ENCODE assay signal across 8 cellular contexts in the genomic region with DNA sequence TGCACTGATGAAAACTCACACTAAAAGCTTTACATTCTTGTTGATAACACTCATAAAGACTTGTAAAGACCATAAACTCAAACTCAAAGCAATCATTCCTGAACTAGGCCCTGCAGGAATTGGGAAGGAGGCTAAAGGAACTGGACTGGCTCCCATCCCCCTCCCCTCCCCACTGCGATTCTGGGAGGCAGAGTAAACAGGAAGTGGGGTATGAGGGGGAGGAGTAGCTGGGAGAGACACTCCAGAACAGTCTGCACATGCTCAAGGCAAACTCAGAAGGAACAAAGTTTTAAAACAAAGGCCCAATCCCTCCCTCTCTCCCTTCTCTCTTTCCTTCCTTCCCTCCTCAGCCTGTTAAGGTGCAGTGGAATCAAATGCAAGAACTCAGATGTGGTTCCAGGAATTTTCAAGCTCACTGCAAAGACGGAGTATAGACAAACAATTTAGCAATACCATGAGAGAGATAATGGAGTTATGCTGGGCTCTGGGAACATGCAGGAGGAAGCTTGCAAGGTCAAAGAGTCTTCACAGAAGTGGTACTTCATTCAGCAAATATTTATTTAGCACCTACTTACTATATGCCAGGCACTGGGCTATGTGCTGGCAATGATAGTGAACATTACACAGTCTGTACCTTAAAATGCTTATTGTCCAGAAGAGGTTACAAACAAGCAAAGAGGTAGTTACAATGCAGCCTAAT. TPM values are rescaled to one million over a fixed set of nuclear protein-coding genes. Genes with fewer than 3 reads are reported as not detected.
A peak's percentile ranks its signal among the peaks of the same experiment; 100 is the strongest.
DNase-seq lines count a peak whose midpoint lies in the region; ATAC-seq, FAIRE-seq and TF ChIP-seq lines count a peak whose summit lies in the region.

No MANE protein-coding gene starts in this region.

- H3K23me2 ChIP-seq in H1 (ENCODE audit: low read depth, low read length) = no peaks in the 10 kb centered on the region

- no peak overlapping the region for H4K91ac ChIP-seq in H1 (replicated peaks; ENCODE audit: insufficient read length, low read length)

- no peaks in the 10 kb centered on the region for H3K36me3 ChIP-seq in CD8-positive, alpha-beta T cell (ENCODE audit: insufficient read depth, low read length)
- no peaks in the 10 kb centered on the region for H3K36me3 ChIP-seq in Loucy (ENCODE audit: insufficient read depth, low read length)
- no peaks in the 10 kb centered on the region for H3K36me3 ChIP-seq in H1 (ENCODE audit: control insufficient read depth in 2 of 4, insufficient read depth in 4 of 4, low read length in 3 of 4)

- no peaks in the 10 kb centered on the region for H3K9me2 ChIP-seq in Loucy (replicated peaks; ENCODE audit: low read depth, low read length)

- no peak overlapping the region for H4K5ac ChIP-seq in H1 (ENCODE audit: insufficient read length, low read depth, low read length)

- H3K36me3 Mint-ChIP-seq in CD8-positive, alpha-beta T cell = no peaks in the 10 kb centered on the region
- H3K36me3 Mint-ChIP-seq in naive thymus-derived CD8-positive, alpha-beta T cell = no peaks in the 10 kb centered on the region

- peak overlapping the region; percentile 42 for H3K9ac ChIP-seq in Loucy (ENCODE audit: low read depth, low read length, poor library complexity, severe bottlenecking)
- H3K9ac ChIP-seq in H1 (replicated peaks in 1 of 4; ENCODE audit: extremely low read depth in 1 of 4, low read depth in 3 of 4, low read length in 3 of 4) = no peak overlapping the region

- peak in 1 of 7 experiments; percentile 26 for DNase-seq in CD8-positive, alpha-beta T cell
- DNase-seq in H1 (ENCODE audit: low read depth in 1 of 2, low spot score in 2 of 2) = no peak
- peak in 2 of 10 donors; percentile 17 to 62 for DNase-seq in naive thymus-derived CD8-positive, alpha-beta T cell
- DNase-seq in activated CD4-positive, CD25-positive, alpha-beta regulatory T cell (lab: John Stamatoyannopoulos, UW) = no peak
- no peak for DNase-seq in NCI-H2107 treated with DMSO at 0.1 percent for 48 hours (lab: John Stamatoyannopoulos, UW; ENCODE audit: unreplicated experiment)

- no peak overlapping the region for H3K14ac ChIP-seq in H1 (ENCODE audit: insufficient read length)

- intact Hi-C loops in CD8-positive, alpha-beta T cell (cut with DNase I, micrococcal nuclease) = loop anchor here in 1 of 2 experiments (10.0 kb wide), 1 partner anchor 958 kb away; no protein-coding TSS in a partner anchor

- H4K8ac ChIP-seq in H1 (ENCODE audit: extremely low read depth, insufficient read depth, low read length) = no peak overlapping the region

- POLR2A ChIA-PET in CD8-positive, alpha-beta T cell (lab: Charles Lee) = interaction anchor here (0.7 to 2.4 kb wide), 3 partner anchors 12 to 32 kb away, joined by 3 to 10 read pairs (median 4); a partner anchor contains a TSS
- POLR2A ChIA-PET in H1 (lab: Charles Lee; ENCODE audit: partially characterized antibody) = interaction anchor here (1.0 to 4.2 kb wide), 2 partner anchors 11 to 15 kb away, joined by 3 to 31 read pairs; no protein-coding TSS in a partner anchor
- POLR2A ChIA-PET in naive thymus-derived CD8-positive, alpha-beta T cell (lab: Charles Lee) = interaction anchor here (0.9 to 3.9 kb wide), 4 partner anchors 13 to 1359 kb away, joined by 3 to 104 read pairs (median 4); a partner anchor contains a TSS

- peak overlapping the region; percentile 65; the same call in 1 of the 2 replicates for H2BK12ac ChIP-seq in H1 (ENCODE audit: low read depth, low read length)

- no peak overlapping the region for H2BK120ac ChIP-seq in H1 (replicated peaks; ENCODE audit: low read depth, low read length)

- H2AK5ac ChIP-seq in H1 (ENCODE audit: low read depth, low read length) = peak overlapping the region; percentile 41; the same call in 1 of the 2 replicates

- no peaks in the 10 kb centered on the region for H3K79me1 ChIP-seq in H1 (ENCODE audit: low read depth, low read length)

- H3F3A ChIP-seq in Loucy (ENCODE audit: low read depth) = no peaks in the 10 kb centered on the region

- no peaks in the 10 kb centered on the region for H4K20me1 ChIP-seq in Loucy (ENCODE audit: insufficient read depth, low read length, poor library complexity, severe bottlenecking)
- H4K20me1 ChIP-seq in H1 (replicated peaks in 1 of 2; ENCODE audit: control insufficient read depth in 1 of 2, insufficient read depth in 2 of 2, low read length in 2 of 2) = no peaks in the 10 kb centered on the region

- peak overlapping the region; percentile 3 for H3K27ac ChIP-seq in CD8-positive, alpha-beta T cell (ENCODE audit: low read depth, low read length)
- no peak overlapping the region for H3K27ac ChIP-seq in H1 (ENCODE audit: low read depth, low read length)

- no peak for TF ChIP-seq CTCF in CD8-positive, alpha-beta T cell (IDR thresholded peaks at IDR 0.05)
- TF ChIP-seq CTCF in Loucy (conservative IDR thresholded peaks at IDR 0.05; ENCODE audit: low read length) (no peak), H1 (IDR thresholded peaks at IDR 0.05; ENCODE audit: control extremely low read depth in 1 of 3, insufficient read depth in 1 of 3, low read depth in 1 of 3, low read length in 3 of 3) (no peak)

- peaks cover 47% of the 10 kb centered on the region for H3K4me1 ChIP-seq in CD8-positive, alpha-beta T cell (ENCODE audit: insufficient read depth, low read length)
- H3K4me1 ChIP-seq in Loucy (ENCODE audit: insufficient read depth, low read length, poor library complexity, severe bottlenecking) (peaks cover 42% of the 10 kb centered on the region), H1 (replicated peaks in 1 of 4; ENCODE audit: control insufficient read depth in 3 of 4, insufficient read depth in 4 of 4, low read length in 3 of 4) (no peaks in the 10 kb centered on the region)

- TF ChIP-seq RAD21 in H1 (IDR thresholded peaks at IDR 0.05 in 1 of 2, conservative IDR thresholded peaks at IDR 0.05 in 1 of 2; ENCODE audit: low read depth in 2 of 2, low read length in 2 of 2) = no peak

- H3K4me3 Mint-ChIP-seq in CD8-positive, alpha-beta T cell = peak overlapping the region; percentile 27
- H3K4me3 Mint-ChIP-seq in naive thymus-derived CD8-positive, alpha-beta T cell = peak overlapping the region in 4 of 10 donors; percentile 46 to 49 (median 47)

- FAIRE-seq in H1 (lab: Jason Lieb, UNC) = peak; percentile 72

- H2AFZ ChIP-seq in Loucy (ENCODE audit: low read length) (peak overlapping the region; percentile 67), H1 (ENCODE audit: low read length) (no peak overlapping the region)

- H3K27me3 ChIP-seq in CD8-positive, alpha-beta T cell (ENCODE audit: insufficient read depth, low read length) = no peaks in the 10 kb centered on the region
- H3K27me3 ChIP-seq in Loucy (ENCODE audit: insufficient read depth, low read length, poor library complexity, severe bottlenecking) = no peaks in the 10 kb centered on the region
- no peaks in the 10 kb centered on the region for H3K27me3 ChIP-seq in H1 (replicated peaks in 1 of 4; ENCODE audit: control insufficient read depth in 3 of 4, extremely low read depth in 1 of 4, insufficient read depth in 3 of 4, low read length in 3 of 4)

- H3K27me3 Mint-ChIP-seq in CD8-positive, alpha-beta T cell (ENCODE audit: low read depth) = no peaks in the 10 kb centered on the region
- no peaks in the 10 kb centered on the region for H3K27me3 Mint-ChIP-seq in naive thymus-derived CD8-positive, alpha-beta T cell

- ATAC-seq in CD8-positive, alpha-beta T cell = peak; percentile 48
- ATAC-seq in naive thymus-derived CD8-positive, alpha-beta T cell = peak; percentile 53 to 54
- ATAC-seq in HG03432 (IDR thresholded peaks at IDR 0.05; ENCODE audit: unreplicated experiment) = no peak
- no peak for ATAC-seq in GM21526 (IDR thresholded peaks at IDR 0.05; ENCODE audit: low FRiP score, unreplicated experiment)

- H3K4me1 Mint-ChIP-seq in CD8-positive, alpha-beta T cell (ENCODE audit: low read depth) = peaks cover 12% of the 10 kb centered on the region
- peaks cover 4 to 18% (median 13%) of the 10 kb centered on the region in 4 donors for H3K4me1 Mint-ChIP-seq in naive thymus-derived CD8-positive, alpha-beta T cell

- no peak overlapping the region for H3K27ac Mint-ChIP-seq in CD8-positive, alpha-beta T cell
- H3K27ac Mint-ChIP-seq in naive thymus-derived CD8-positive, alpha-beta T cell = no peak overlapping the region

- H3K18ac ChIP-seq in H1 (ENCODE audit: extremely low read depth, low read length) = no peak overlapping the region

- H3K79me2 ChIP-seq in Loucy (ENCODE audit: insufficient read depth, low read length) (no peaks in the 10 kb centered on the region), H1 (ENCODE audit: control insufficient read depth in 1 of 2, insufficient read depth in 2 of 2, low read length in 2 of 2) (no peaks in the 10 kb centered on the region)

- TF ChIP-seq POLR2A in H1 (IDR thresholded peaks at IDR 0.05; ENCODE audit: control extremely low read depth in 1 of 2, low read depth in 2 of 2, low read length in 2 of 2) = no peak

- H3K56ac ChIP-seq in H1 (replicated peaks; ENCODE audit: insufficient read length, low read depth, low read length) = no peak overlapping the region

- no peak overlapping the region for H3K4me3 ChIP-seq in CD8-positive, alpha-beta T cell (ENCODE audit: low read depth, low read length)
- H3K4me3 ChIP-seq in Loucy (ENCODE audit: low read length, poor library complexity, severe bottlenecking) (no peak overlapping the region), H1 (ENCODE audit: extremely low read depth in 1 of 4, insufficient read depth in 2 of 4, low read depth in 3 of 4, low read length in 4 of 4) (no peak overlapping the region)

- peak overlapping the region; percentile 7; the same call in 1 of the 2 replicates for H2BK5ac ChIP-seq in H1 (ENCODE audit: low read depth, low read length)

- H3K4ac ChIP-seq in H1 (replicated peaks; ENCODE audit: insufficient read length, low read depth, low read length) = no peak overlapping the region

- H3K9me3 ChIP-seq in CD8-positive, alpha-beta T cell (ENCODE audit: low read length) = no peaks in the 10 kb centered on the region
- H3K9me3 ChIP-seq in Loucy (ENCODE audit: insufficient read depth, low read depth, low read length) = no peaks in the 10 kb centered on the region
- no peaks in the 10 kb centered on the region for H3K9me3 ChIP-seq in H1 (ENCODE audit: insufficient read depth in 2 of 2, low read depth in 1 of 2, low read length in 1 of 2)

- WGBS in H1 (ENCODE audit: extremely low coverage in 1 of 2, insufficient coverage in 1 of 2, insufficient read length in 1 of 2, insufficient replicate concordance in 2 of 2, low coverage in 1 of 2, low lambda C conversion rate in 2 of 2, missing lambda C conversion rate in 1 of 2), 2 experiments = 100% methylated on average over 1 of the region's 2 CpGs; no CpG with 5 or more reads in 1 of the 2 experiments

- CTCF ChIA-PET in CD8-positive, alpha-beta T cell (lab: Charles Lee) = interaction anchor here (1.5 to 2.2 kb wide), 3 partner anchors 10 to 30 kb away, joined by 3 to 9 read pairs (median 3); no protein-coding TSS in a partner anchor
- CTCF ChIA-PET in H1 (lab: Charles Lee; ENCODE audit: partially characterized antibody) = no interaction called here

- H2BK20ac ChIP-seq in H1 (ENCODE audit: low read length) = no peak overlapping the region

- no peak for TF ChIP-seq EP300 in H1 (IDR thresholded peaks at IDR 0.05; ENCODE audit: borderline replicate concordance in 1 of 2, low read depth in 2 of 2, low read length in 2 of 2)

- no peak overlapping the region for H2BK15ac ChIP-seq in H1 (ENCODE audit: low read length)

- no peaks in the 10 kb centered on the region for H3K9me3 Mint-ChIP-seq in CD8-positive, alpha-beta T cell
- peaks cover 0 to under 1% (median 0%) of the 10 kb centered on the region in 9 donors for H3K9me3 Mint-ChIP-seq in naive thymus-derived CD8-positive, alpha-beta T cell

- H3K4me2 ChIP-seq in Loucy (ENCODE audit: low read depth, low read length, poor library complexity, severe bottlenecking) (peak overlapping the region; percentile 32), H1 (ENCODE audit: insufficient read depth in 1 of 2, low read depth in 2 of 2, low read length in 2 of 2) (no peak overlapping the region)

- H3K23ac ChIP-seq in H1 (ENCODE audit: insufficient read length) = no peak overlapping the region

RNA-seq across cellular contexts. Expression of a gene that starts 15.9 kb away (rescaled TPM):
- total RNA-seq in CD8-positive, alpha-beta T cell = 10 to 100 TPM; 14.8 to 16.3 TPM
- total RNA-seq in H1 (2021; fragmentation: NEBNext Ultra II Directional; extraction: Animal tissue kit (Norgen Biotek cat#: 25700)) = 118 and 126 TPM in 2 replicates
- 128 and 209 TPM in 2 replicates for polyA plus RNA-seq in H1 (2011; rRNA removed)
- 153 TPM for polyA plus RNA-seq in H1 (2011; cell fraction: cytosol; rRNA removed)
- 105 TPM for polyA plus RNA-seq in H1 (2011; cell fraction: nucleus; rRNA removed)
- polyA plus RNA-seq in H1 (2012, experiment 1 of 2) = 98.1 to 109 TPM (median 106 TPM) in 4 replicates
- 112 TPM for polyA plus RNA-seq in H1 (2012, experiment 2 of 2)
- 60.9 TPM for polyA plus RNA-seq in H1 (2013, experiment 1 of 2)
- 58.2 TPM for polyA plus RNA-seq in H1 (2013, experiment 2 of 2)
- polyA minus RNA-seq in H1 (2011; rRNA and poly(A)+ RNA removed) = 29.2 and 30.6 TPM in 2 replicates
- 77.7 TPM for polyA minus RNA-seq in H1 (2011; cell fraction: cytosol; rRNA and poly(A)+ RNA removed)
- polyA minus RNA-seq in H1 (2011; cell fraction: nucleus; rRNA and poly(A)+ RNA removed) = 58.2 TPM
- total RNA-seq in naive thymus-derived CD8-positive, alpha-beta T cell = 10 to 100 TPM; 42.7 to 45.6 TPM
- 10 to 100 TPM; 12.6 to 18.8 (median 16.4) TPM for polyA plus RNA-seq in naive thymus-derived CD8-positive, alpha-beta T cell

Comparison
In these comparisons a context has a peak if more than half of its experiments do, and no peak if none do; other contexts are left out.
1. ATAC-seq: peak in CD8-positive, alpha-beta T cell (single experiment) and naive thymus-derived CD8-positive, alpha-beta T cell (2 of 2); none in HG03432 (single experiment) and GM21526 (single experiment).